Comparison of ENCODE assay signal across 8 cellular contexts in the genomic region with DNA sequence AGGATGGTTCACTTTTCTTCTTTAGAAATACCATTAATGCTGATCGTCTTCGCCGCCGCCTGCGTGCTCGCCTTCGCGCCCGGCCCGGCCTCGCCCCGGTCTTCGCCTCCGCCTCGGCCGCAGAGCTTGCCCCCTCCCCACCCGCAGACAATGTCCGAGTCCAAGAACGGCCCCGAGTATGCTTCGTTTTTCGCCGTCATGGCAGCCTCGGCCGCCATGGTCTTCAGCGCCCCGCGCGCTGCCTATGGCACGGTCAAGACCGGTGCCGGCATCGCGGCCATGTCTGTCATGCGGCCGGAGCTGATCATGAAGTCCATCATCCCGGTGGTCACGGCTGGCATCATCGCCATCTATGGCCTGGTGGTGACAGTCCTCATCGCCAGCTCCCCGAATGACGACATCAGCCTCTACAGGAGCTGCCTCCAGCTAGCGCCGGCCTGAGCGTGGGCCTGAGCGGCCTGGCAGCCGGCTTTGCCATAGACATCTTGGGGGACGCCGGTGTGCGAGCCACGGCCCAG. TPM values are rescaled to one million over a fixed set of nuclear protein-coding genes. Genes with fewer than 3 reads are reported as not detected.
A peak's percentile ranks its signal among the peaks of the same experiment; 100 is the strongest.
DNase-seq lines count a peak whose midpoint lies in the region; ATAC-seq, FAIRE-seq and TF ChIP-seq lines count a peak whose summit lies in the region.

No MANE protein-coding gene starts in this region.

- peak overlapping the region; percentile 49 for H3K4me3 ChIP-seq in colonic mucosa
- peak overlapping the region; percentile 48 to 85 for H3K4me3 ChIP-seq in muscle layer of colon (ENCODE audit: low read depth in 1 of 2, low read length in 2 of 2)
- peak overlapping the region; percentile 30 to 44 for H3K4me3 ChIP-seq in uterus

- H3K4me1 ChIP-seq in colonic mucosa (no peaks in the 10 kb centered on the region), muscle layer of colon (ENCODE audit: insufficient read depth, low read length) (peaks cover 16% of the 10 kb centered on the region), uterus (no peaks in the 10 kb centered on the region)

- intact Hi-C loops in colonic mucosa (cut with DNase I) (loop anchor here (5.0 kb wide), 1 partner anchor 65 kb away; no protein-coding TSS in a partner anchor), uterus (cut with DNase I; ENCODE audit: low total_unique reads) (loop anchor here (2.0 kb wide), 1 partner anchor 66 kb away; no protein-coding TSS in a partner anchor)

- H3K36me3 ChIP-seq in colonic mucosa (no peaks in the 10 kb centered on the region), muscle layer of colon (ENCODE audit: insufficient read depth, low read length) (peaks cover 6% of the 10 kb centered on the region), uterus (no peaks in the 10 kb centered on the region)

- H3K9me3 ChIP-seq in colonic mucosa = no peaks in the 10 kb centered on the region
- H3K9me3 ChIP-seq in muscle layer of colon (ENCODE audit: low read length) = no peaks in the 10 kb centered on the region
- no peaks in the 10 kb centered on the region for H3K9me3 ChIP-seq in uterus

- H3K27ac ChIP-seq in colonic mucosa (peak overlapping the region; percentile 43), muscle layer of colon (ENCODE audit: low read depth, low read length) (peak overlapping the region; percentile 90), uterus (peak overlapping the region; percentile 83 to 87)

- H3K27me3 ChIP-seq in colonic mucosa (no peaks in the 10 kb centered on the region), muscle layer of colon (ENCODE audit: control insufficient read depth in 1 of 2, insufficient read depth in 2 of 2, low read length in 2 of 2) (no peaks in the 10 kb centered on the region), uterus (no peaks in the 10 kb centered on the region)

- no peak for TF ChIP-seq POLR2A in uterus (IDR thresholded peaks at IDR 0.05)

- DNase-seq in DMS114 treated with DMSO at 0.1 percent for 48 hours (lab: John Stamatoyannopoulos, UW; ENCODE audit: unreplicated experiment) (peak; percentile 47), NCI-H1930 (lab: John Stamatoyannopoulos, UW) (peak; percentile 44 to 45), colonic mucosa (peak; percentile 40), uterus (peak; percentile 39 to 49), D721Med (ENCODE audit: insufficient read length, low spot score) (no peak)

- no peak for FAIRE-seq in D721Med (lab: Jason Lieb, UNC)

- H3K9ac ChIP-seq in colonic mucosa (ENCODE audit: low read depth in 2 of 2, low read length in 2 of 2) (peak overlapping the region; percentile 59 to 72), muscle layer of colon (ENCODE audit: low read length) (peak overlapping the region; percentile 83)

- TF ChIP-seq CTCF in colonic mucosa (IDR thresholded peaks at IDR 0.05) = no peak
- TF ChIP-seq CTCF in uterus (IDR thresholded peaks at IDR 0.05) = no peak
- TF ChIP-seq CTCF in D721Med (IDR thresholded peaks at IDR 0.05; ENCODE audit: insufficient read depth, missing control alignments) = no peak

- no peak for ATAC-seq in GM21825 (IDR thresholded peaks at IDR 0.05; ENCODE audit: unreplicated experiment)
- ATAC-seq in GM21737 (IDR thresholded peaks at IDR 0.05; ENCODE audit: unreplicated experiment) = no peak

RNA-seq across cellular contexts. Expression of a gene that starts 4.7 kb away (rescaled TPM):
- under 1 TPM; 0.32 to 0.35 TPM for total RNA-seq in colonic mucosa
- total RNA-seq in uterus = 1 to 10 TPM in 3 of 4 donors, not detected in 1; 2.0 to 7.0 (median 5.8) TPM

RNA-seq across cellular contexts. Expression of a gene that starts 18.8 kb away (rescaled TPM):
- total RNA-seq in colonic mucosa (10 to 100 TPM; 24.2 to 24.8 TPM), uterus (10 to 100 TPM in 3 of 4 donors, 1 to 10 TPM in 1; 7.9 to 48.7 (median 14.6) TPM)

RNA-seq across cellular contexts. Expression of a gene that starts 54.7 kb away (rescaled TPM):
- total RNA-seq in colonic mucosa = 10 to 100 TPM; 11.5 to 15.3 TPM
- 10 to 100 TPM in 3 of 4 donors, 1 to 10 TPM in 1; 7.4 to 35.3 (median 18.2) TPM for total RNA-seq in uterus
